ENCODE assay signal across 1 cellular context in genomic region chr1:62685431-62685859, GRCh38.
TF ChIP-seq lines count a peak whose summit lies in the region.

No MANE protein-coding gene starts in this region.

TF ChIP-seq in SK-N-SH, 30 proteins besides CTCF, POLR2A, EP300 and RAD21 (continued from another document):
- TF ChIP-seq REST (IDR thresholded peaks at IDR 0.05; ENCODE audit: low read depth, low read length) (no peak), RCOR1 (IDR thresholded peaks at IDR 0.05; ENCODE audit: low read length) (no peak), GATA2 (CRISPR knock-in tag; IDR thresholded peaks at IDR 0.05) (no peak), USF2 (IDR thresholded peaks at IDR 0.05; ENCODE audit: borderline replicate concordance, low read depth, low read length) (no peak), MAX (IDR thresholded peaks at IDR 0.05; ENCODE audit: low read depth) (peak; percentile 46; the same call in 1 of the 2 replicates), GABPA (IDR thresholded peaks at IDR 0.05; ENCODE audit: low read depth) (no peak), NFIC (IDR thresholded peaks at IDR 0.05; ENCODE audit: borderline replicate concordance) (no peak), YY1 (IDR thresholded peaks at IDR 0.05; ENCODE audit: low read depth) (no peak), ELF1 (IDR thresholded peaks at IDR 0.05) (no peak), SMC3 (IDR thresholded peaks at IDR 0.05; ENCODE audit: low read depth, low read length) (no peak), TCF12 (IDR thresholded peaks at IDR 0.05) (peak; percentile 78), ZBTB33 (IDR thresholded peaks at IDR 0.05; ENCODE audit: borderline replicate concordance, low read depth) (no peak), FOSL2 (IDR thresholded peaks at IDR 0.05; ENCODE audit: borderline replicate concordance, low read depth) (0 out of 2 replicates have a peak, but pooled peaks have one; percentile 24), CHD2 (IDR thresholded peaks at IDR 0.05; ENCODE audit: low read length, partially characterized antibody) (no peak), MEF2A (IDR thresholded peaks at IDR 0.05; ENCODE audit: borderline replicate concordance, low read depth) (no peak), MXI1 (IDR thresholded peaks at IDR 0.05; ENCODE audit: low read depth, low read length) (no peak), TAF1 (IDR thresholded peaks at IDR 0.05; ENCODE audit: borderline replicate concordance, low read depth, low read length) (no peak), EZH2phosphoT487 (IDR thresholded peaks at IDR 0.05; ENCODE audit: borderline replicate concordance, low read depth) (no peak), TEAD4 (IDR thresholded peaks at IDR 0.05; ENCODE audit: borderline replicate concordance, insufficient read depth) (no peak), PBX3 (IDR thresholded peaks at IDR 0.05) (peak; percentile 73), JUND (IDR thresholded peaks at IDR 0.05) (no peak), USF1 (IDR thresholded peaks at IDR 0.05; ENCODE audit: borderline replicate concordance, low read depth) (no peak)
